26 cellular contexts compared by ENCODE assay signal in genomic region chr5:34941936-34942335, GRCh38. TPM values are rescaled to one million over a fixed set of nuclear protein-coding genes. Genes with fewer than 3 reads are reported as not detected.
DNase-seq lines count a peak whose midpoint lies in the region; ATAC-seq, FAIRE-seq and TF ChIP-seq lines count a peak whose summit lies in the region.
"Had no signal": no experiment of that assay in that cellular context is flagged by ENCODE, and none has a peak within 500 bp of the region (broad histone marks: within the 10 kb centered on the region; RNA-seq: fewer than 3 reads in every experiment).

No MANE protein-coding gene starts in this region.

- no peak for ATAC-seq in GM19397 (IDR thresholded peaks at IDR 0.05; ENCODE audit: unreplicated experiment)
- ATAC-seq: GM23338, HCT116 had no signal

- no peaks in the 10 kb centered on the region for H4K20me1 ChIP-seq in astrocyte (ENCODE audit: insufficient read depth, low read length)

- H3K36me3 Mint-ChIP-seq in astrocyte (ENCODE audit: low read depth, unreplicated experiment), result peaks cover 10% of the 10 kb centered on the region

- no peak overlapping the region for H2AFZ ChIP-seq in astrocyte (ENCODE audit: low read depth, low read length)
- H2AFZ ChIP-seq: GM23338 had no signal

- no peak overlapping the region for H3K27ac Mint-ChIP-seq in astrocyte (ENCODE audit: unreplicated experiment)
- H3K27ac Mint-ChIP-seq: CD4-positive, CD25-positive, alpha-beta regulatory T cell; CD8-positive, alpha-beta memory T cell; GM23338; HFFc6 had no signal

- no peaks in the 10 kb centered on the region for H3K9me3 Mint-ChIP-seq in astrocyte (ENCODE audit: unreplicated experiment)
- H3K9me3 Mint-ChIP-seq: CD4-positive, CD25-positive, alpha-beta regulatory T cell; CD8-positive, alpha-beta memory T cell; GM23338; HFFc6 had no signal

- no peaks in the 10 kb centered on the region for H3K4me1 ChIP-seq in astrocyte (ENCODE audit: insufficient read depth, low read length)
- H3K4me1 ChIP-seq: BE2C had no signal

- no peak overlapping the region for H3K4me2 ChIP-seq in astrocyte (ENCODE audit: low read length)
- H3K4me2 ChIP-seq: GM23338 had no signal

- FAIRE-seq in H54 (lab: Jason Lieb, UNC) (peak; percentile 60), HTR-8/SVneo (lab: Jason Lieb, UNC) (peak; percentile 51), astrocyte (lab: Jason Lieb, UNC) (no peak)
- FAIRE-seq: A204.1, GM12891 had no signal

- H3K4me3 Mint-ChIP-seq in astrocyte (ENCODE audit: unreplicated experiment), result no peak overlapping the region
- H3K4me3 Mint-ChIP-seq: CD4-positive, CD25-positive, alpha-beta regulatory T cell; CD8-positive, alpha-beta memory T cell; GM23338; HFFc6 had no signal

- no peaks in the 10 kb centered on the region for H3K27me3 ChIP-seq in astrocyte (ENCODE audit: insufficient read depth, low read length)
- H3K27me3 ChIP-seq: BE2C had no signal

- TF ChIP-seq CTCF in astrocyte (IDR thresholded peaks at IDR 0.05; ENCODE audit: insufficient read depth, low read depth, low read length) (no peak), choroid plexus epithelial cell (conservative IDR thresholded peaks at IDR 0.05; ENCODE audit: low read depth, low read length) (no peak)

- no peak overlapping the region for H3K9ac ChIP-seq in astrocyte (ENCODE audit: low read length)

- H3K9me3 ChIP-seq in astrocyte (ENCODE audit: insufficient read depth, low read depth, low read length), result no peaks in the 10 kb centered on the region
- H3K9me3 ChIP-seq: BE2C had no signal

- no peaks in the 10 kb centered on the region for H3K79me2 ChIP-seq in astrocyte (ENCODE audit: insufficient read depth, low read length)

- H3K4me3 ChIP-seq in astrocyte (ENCODE audit: insufficient read depth, low read depth, low read length) (no peak overlapping the region), choroid plexus epithelial cell (ENCODE audit: low read depth, low read length) (no peak overlapping the region)
- H3K4me3 ChIP-seq: GM23338 had no signal

- H3K27ac ChIP-seq in astrocyte (ENCODE audit: low read depth, low read length), result no peak overlapping the region
- H3K27ac ChIP-seq: HL-60 had no signal

- no peak for DNase-seq in H54 (ENCODE audit: insufficient read length, low spot score)
- DNase-seq in HTR-8/SVneo (ENCODE audit: insufficient read length, low spot score), result no peak
- DNase-seq in astrocyte (ENCODE audit: low read depth), result peak; percentile 26
- peak; percentile 19 for DNase-seq in choroid plexus epithelial cell (ENCODE audit: low read depth)
- no peak for DNase-seq in LoVo (ENCODE audit: low spot score)
- DNase-seq in activated CD4-positive, alpha-beta T cell treated with anti-CD3 and anti-CD28 coated beads for 48 hours, result no peak
- DNase-seq in pons (ENCODE audit: low spot score), result no peak
- DNase-seq: ACHN; BE2C; C1 segment of cervical spinal cord; CD4-positive, CD25-positive, alpha-beta regulatory T cell; CD8-positive, alpha-beta memory T cell; COR-L47; DMS 273 treated with DMSO at 0.1 percent for 48 hours; DMS53; DND-41; EL; H7; HFFc6; IMR-90 had no signal

- no peaks in the 10 kb centered on the region for H3K27me3 Mint-ChIP-seq in astrocyte (ENCODE audit: low read depth, unreplicated experiment)
- H3K27me3 Mint-ChIP-seq: CD4-positive, CD25-positive, alpha-beta regulatory T cell; CD8-positive, alpha-beta memory T cell had no signal

- no peaks in the 10 kb centered on the region for H3K4me1 Mint-ChIP-seq in astrocyte (ENCODE audit: low read depth, unreplicated experiment)
- H3K4me1 Mint-ChIP-seq: GM23338 had no signal

- TF ChIP-seq POLR2A in H54 (IDR thresholded peaks at IDR 0.05; ENCODE audit: low read depth, low read length), result no peak

- peaks cover 66% of the 10 kb centered on the region for H3K36me3 ChIP-seq in astrocyte (ENCODE audit: insufficient read depth, low read length)

RNA-seq across cellular contexts. Expression of gene DNAJC21, which starts 12.6 kb away (rescaled TPM):
- 58.9 and 66.4 TPM in 2 replicates for total RNA-seq in astrocyte

RNA-seq across cellular contexts. Expression of gene BRIX1, which starts 26.4 kb away (rescaled TPM):
- 27.3 and 28.6 TPM in 2 replicates for total RNA-seq in astrocyte

RNA-seq across cellular contexts. Expression of gene RAD1, which starts 26.6 kb away (rescaled TPM):
- 19.7 and 20.2 TPM in 2 replicates for total RNA-seq in astrocyte

Comparison
In these comparisons a context has a peak if more than half of its experiments do, and no peak if none do; other contexts are left out.
1. DNase-seq: peak in astrocyte (single experiment) and choroid plexus epithelial cell (single experiment); none in H54 (single experiment), HTR-8/SVneo (single experiment), LoVo (single experiment), activated CD4-positive, alpha-beta T cell treated with anti-CD3 and anti-CD28 coated beads for 48 hours (single experiment) and pons (single experiment).